Comparison of ENCODE assay signal across 29 cellular contexts in genomic region chr12:82964446-82964845, GRCh38.
DNase-seq lines count a peak whose midpoint lies in the region; FAIRE-seq and TF ChIP-seq lines count a peak whose summit lies in the region.
"Had no signal": no experiment of that assay in that cellular context is flagged by ENCODE, and none has a peak within 500 bp of the region (broad histone marks: within the 10 kb centered on the region; RNA-seq: fewer than 3 reads in every experiment).

No MANE protein-coding gene starts in this region.

- H3K18ac ChIP-seq in mesendoderm (ENCODE audit: low read length), result no peak overlapping the region

- H3K27me3 ChIP-seq in astrocyte (ENCODE audit: insufficient read depth, low read length) (no peaks in the 10 kb centered on the region), mesendoderm (ENCODE audit: insufficient read depth, low read length, poor library complexity) (no peaks in the 10 kb centered on the region)
- H3K27me3 ChIP-seq: foreskin keratinocyte, upper lobe of left lung had no signal

- no peaks in the 10 kb centered on the region for H3K4me1 Mint-ChIP-seq in astrocyte (ENCODE audit: low read depth, unreplicated experiment)
- H3K4me1 Mint-ChIP-seq: activated naive CD4-positive, alpha-beta T cell treated with anti-CD3 and anti-CD28 coated beads, Interleukin-2, amount 10 ng/mL, durations not matched to agents 7 days and 5 days; memory B cell had no signal

- no peak overlapping the region for H3K4ac ChIP-seq in mesendoderm (ENCODE audit: low read depth, low read length)

- H2AK5ac ChIP-seq in mesendoderm (ENCODE audit: low read length), result no peak overlapping the region

- FAIRE-seq in astrocyte (lab: Jason Lieb, UNC), result no peak
- FAIRE-seq in D721Med (lab: Jason Lieb, UNC), result no peak
- FAIRE-seq: kidney had no signal

- H4K8ac ChIP-seq in mesendoderm (ENCODE audit: low read depth, low read length), result no peak overlapping the region

- no peaks in the 10 kb centered on the region for H3K79me1 ChIP-seq in mesendoderm (ENCODE audit: low read length)

- TF ChIP-seq CTCF in HEK293 (tag by site-specific recombination; IDR thresholded peaks at IDR 0.05) (no peak), astrocyte (IDR thresholded peaks at IDR 0.05; ENCODE audit: insufficient read depth, low read depth, low read length) (no peak), D721Med (IDR thresholded peaks at IDR 0.05; ENCODE audit: insufficient read depth, missing control alignments) (no peak)

- POLR2A ChIA-PET in HEK293 (lab: Yijun Ruan, JAX), result no interaction called here

- peaks cover 2% of the 10 kb centered on the region for H3K9me3 Mint-ChIP-seq in astrocyte (ENCODE audit: unreplicated experiment)
- H3K9me3 Mint-ChIP-seq: activated naive CD4-positive, alpha-beta T cell treated with anti-CD3 and anti-CD28 coated beads, Interleukin-2, amount 10 ng/mL, durations not matched to agents 7 days and 5 days; dendritic cell treated with granulocyte-macrophage colony-stimulating factor and Interleukin-4, amounts not matched to agents 40 ng/mL and 50 ng/mL, for 4 days; memory B cell; stimulated activated naive CD8-positive, alpha-beta T cell treated with anti-CD3 and anti-CD28 coated beads, Interleukin-15, Interleukin-2, amounts not matched to agents 100 ng/mL and 50 ng/mL, for 24 hours; T-helper 1 cell treated with Interleukin-12 subunit alpha and Interleukin-12 subunit beta and Interleukin-4 antibody, amounts not matched to agents 30 μg/mL and 1 μg/mL, for 36 hours had no signal

- no peaks in the 10 kb centered on the region for H3K27me3 Mint-ChIP-seq in astrocyte (ENCODE audit: low read depth, unreplicated experiment)
- H3K27me3 Mint-ChIP-seq: activated naive CD4-positive, alpha-beta T cell treated with anti-CD3 and anti-CD28 coated beads, Interleukin-2, amount 10 ng/mL, durations not matched to agents 7 days and 5 days; CD8-positive, alpha-beta memory T cell; dendritic cell treated with granulocyte-macrophage colony-stimulating factor and Interleukin-4, amounts not matched to agents 40 ng/mL and 50 ng/mL, for 4 days; memory B cell; naive thymus-derived CD4-positive, alpha-beta T cell; stimulated activated naive CD8-positive, alpha-beta T cell treated with anti-CD3 and anti-CD28 coated beads, Interleukin-15, Interleukin-2, amounts not matched to agents 100 ng/mL and 50 ng/mL, for 24 hours had no signal

- no peak overlapping the region for H3K4me3 ChIP-seq in HEK293 (ENCODE audit: low read depth, low read length)
- H3K4me3 ChIP-seq in astrocyte (ENCODE audit: insufficient read depth, low read depth, low read length), result no peak overlapping the region
- H3K4me3 ChIP-seq in mesendoderm (ENCODE audit: low read length), result no peak overlapping the region
- H3K4me3 ChIP-seq: skin epidermis, upper lobe of left lung had no signal

- peak; percentile 20 for DNase-seq in NCI-H2107 (lab: John Stamatoyannopoulos, UW)
- DNase-seq in astrocyte (ENCODE audit: low read depth), result peak; percentile 1
- DNase-seq in left kidney (ENCODE audit: low read depth, low spot score), result peak; percentile 54
- no peak for DNase-seq in cortex of kidney (lab: John Stamatoyannopoulos, UW)
- DNase-seq in mesendoderm, result no peak
- DNase-seq in D721Med (ENCODE audit: insufficient read length, low spot score), result no peak
- no peak for DNase-seq in medulla oblongata (ENCODE audit: extremely low spot score)
- DNase-seq: activated CD4-positive, alpha-beta T cell treated with anti-CD3 and anti-CD28 coated beads, Interleukin-2, amount 50 U/mL, for 4 hours; activated naive CD4-positive, alpha-beta T cell treated with anti-CD3 and anti-CD28 coated beads, Interleukin-2, amount 10 ng/mL, durations not matched to agents 7 days and 5 days; activated T-cell treated with anti-CD3 and anti-CD28 coated beads for 4 hours; CD8-positive, alpha-beta memory T cell; DMS79 treated with DMSO at 0.1 percent for 48 hours; hypothalamus; kidney; naive thymus-derived CD4-positive, alpha-beta T cell; NCI-H524 treated with DMSO at 0.1 percent for 48 hours; posterior cingulate gyrus; SHP77 treated with DMSO at 0.1 percent for 48 hours; upper lobe of left lung; WERI-Rb-1 had no signal

- H3K4me1 ChIP-seq in HEK293 (ENCODE audit: control insufficient read depth, insufficient read depth, low read length) (peaks cover 10% of the 10 kb centered on the region; the same call in 1 of the 2 replicates), astrocyte (ENCODE audit: insufficient read depth, low read length) (no peaks in the 10 kb centered on the region), mesendoderm (ENCODE audit: control insufficient read depth, low read depth, low read length) (peaks cover 5% of the 10 kb centered on the region)
- H3K4me1 ChIP-seq: foreskin keratinocyte had no signal

- no peak overlapping the region for H3K23ac ChIP-seq in mesendoderm (ENCODE audit: low read length)

- no peak overlapping the region for H2BK120ac ChIP-seq in mesendoderm (ENCODE audit: low read depth, low read length)

- H2AFZ ChIP-seq in astrocyte (ENCODE audit: low read depth, low read length), result no peak overlapping the region

- H3K9me3 ChIP-seq in HEK293 (ENCODE audit: control insufficient read depth, insufficient read depth, low read depth, low read length), result no peaks in the 10 kb centered on the region
- no peaks in the 10 kb centered on the region for H3K9me3 ChIP-seq in astrocyte (ENCODE audit: insufficient read depth, low read depth, low read length)
- H3K9me3 ChIP-seq: upper lobe of left lung had no signal

- no peak overlapping the region for H2BK15ac ChIP-seq in mesendoderm (replicated peaks; ENCODE audit: low read depth)

- H2BK5ac ChIP-seq in mesendoderm (ENCODE audit: low read length), result no peak overlapping the region

- no peak overlapping the region for H3K27ac Mint-ChIP-seq in astrocyte (ENCODE audit: unreplicated experiment)
- H3K27ac Mint-ChIP-seq: activated naive CD4-positive, alpha-beta T cell treated with anti-CD3 and anti-CD28 coated beads, Interleukin-2, amount 10 ng/mL, durations not matched to agents 7 days and 5 days; CD8-positive, alpha-beta memory T cell; dendritic cell treated with granulocyte-macrophage colony-stimulating factor and Interleukin-4, amounts not matched to agents 40 ng/mL and 50 ng/mL, for 4 days; memory B cell; naive thymus-derived CD4-positive, alpha-beta T cell; stimulated activated naive CD8-positive, alpha-beta T cell treated with anti-CD3 and anti-CD28 coated beads, Interleukin-15, Interleukin-2, amounts not matched to agents 100 ng/mL and 50 ng/mL, for 24 hours; T-helper 1 cell treated with Interleukin-12 subunit alpha and Interleukin-12 subunit beta and Interleukin-4 antibody, amounts not matched to agents 30 μg/mL and 1 μg/mL, for 36 hours had no signal

- H3K4me3 Mint-ChIP-seq in astrocyte (ENCODE audit: unreplicated experiment), result no peak overlapping the region
- H3K4me3 Mint-ChIP-seq: activated naive CD4-positive, alpha-beta T cell treated with anti-CD3 and anti-CD28 coated beads, Interleukin-2, amount 10 ng/mL, durations not matched to agents 7 days and 5 days; CD8-positive, alpha-beta memory T cell; dendritic cell treated with granulocyte-macrophage colony-stimulating factor and Interleukin-4, amounts not matched to agents 40 ng/mL and 50 ng/mL, for 4 days; memory B cell; naive thymus-derived CD4-positive, alpha-beta T cell; stimulated activated naive CD8-positive, alpha-beta T cell treated with anti-CD3 and anti-CD28 coated beads, Interleukin-15, Interleukin-2, amounts not matched to agents 100 ng/mL and 50 ng/mL, for 24 hours; T-helper 1 cell treated with Interleukin-12 subunit alpha and Interleukin-12 subunit beta and Interleukin-4 antibody, amounts not matched to agents 30 μg/mL and 1 μg/mL, for 36 hours had no signal

- no peak overlapping the region for H3K4me2 ChIP-seq in astrocyte (ENCODE audit: low read length)
- no peak overlapping the region for H3K4me2 ChIP-seq in mesendoderm (ENCODE audit: low read length)
- H3K4me2 ChIP-seq: KMS-11 had no signal

- H3K9ac ChIP-seq in astrocyte (ENCODE audit: low read length), result no peak overlapping the region
- no peak overlapping the region for H3K9ac ChIP-seq in mesendoderm (ENCODE audit: low read length)
- H3K9ac ChIP-seq: KMS-11 had no signal

- CTCF ChIA-PET in HEK293 (lab: Yijun Ruan, JAX), result interaction anchor here (0.9 kb wide), 1 partner anchor 212 kb away, joined by 3 read pairs; no protein-coding TSS in a partner anchor

- WGBS in mesendoderm (ENCODE audit: extremely low coverage, insufficient coverage, low lambda C conversion rate), result no CpG with 5 or more reads among the region's 3 CpGs

- no peaks in the 10 kb centered on the region for H3K36me3 ChIP-seq in HEK293 (ENCODE audit: control insufficient read depth in 2 of 2, insufficient read depth in 1 of 2, low read length in 2 of 2)
- H3K36me3 ChIP-seq in astrocyte (ENCODE audit: insufficient read depth, low read length), result no peaks in the 10 kb centered on the region
- no peaks in the 10 kb centered on the region for H3K36me3 ChIP-seq in mesendoderm (ENCODE audit: control insufficient read depth, insufficient read depth, low read length)
- H3K36me3 ChIP-seq: upper lobe of left lung, WERI-Rb-1 had no signal

- no peaks in the 10 kb centered on the region for H3K79me2 ChIP-seq in astrocyte (ENCODE audit: insufficient read depth, low read length)
- no peaks in the 10 kb centered on the region for H3K79me2 ChIP-seq in mesendoderm (ENCODE audit: control insufficient read depth, insufficient read depth, low read length)

- H4K20me1 ChIP-seq in astrocyte (ENCODE audit: insufficient read depth, low read length), result no peaks in the 10 kb centered on the region

- no peaks in the 10 kb centered on the region for H3K36me3 Mint-ChIP-seq in astrocyte (ENCODE audit: low read depth, unreplicated experiment)
- H3K36me3 Mint-ChIP-seq: activated naive CD4-positive, alpha-beta T cell treated with anti-CD3 and anti-CD28 coated beads, Interleukin-2, amount 10 ng/mL, durations not matched to agents 7 days and 5 days; memory B cell had no signal

- H4K5ac ChIP-seq in mesendoderm (ENCODE audit: low read length), result no peak overlapping the region

- no peak overlapping the region for H3K27ac ChIP-seq in HEK293 (ENCODE audit: extremely low read depth, low read depth, low read length)
- no peak overlapping the region for H3K27ac ChIP-seq in astrocyte (ENCODE audit: low read depth, low read length)
- H3K27ac ChIP-seq in mesendoderm (ENCODE audit: low read depth, low read length), result no peak overlapping the region
- H3K27ac ChIP-seq: epithelial cell of prostate, foreskin keratinocyte, KMS-11, skin epidermis, upper lobe of left lung, WERI-Rb-1 had no signal

- no peak overlapping the region for H3K56ac ChIP-seq in mesendoderm (ENCODE audit: low read length)

Comparison
In these comparisons a context has a peak if more than half of its experiments do, and no peak if none do; other contexts are left out.
1. DNase-seq: peak in NCI-H2107 (single experiment), astrocyte (single experiment) and left kidney (single experiment); none in cortex of kidney (single experiment), mesendoderm (single experiment), D721Med (single experiment) and medulla oblongata (single experiment).